ENCODE assay signal across 24 cellular contexts in the genomic region with DNA sequence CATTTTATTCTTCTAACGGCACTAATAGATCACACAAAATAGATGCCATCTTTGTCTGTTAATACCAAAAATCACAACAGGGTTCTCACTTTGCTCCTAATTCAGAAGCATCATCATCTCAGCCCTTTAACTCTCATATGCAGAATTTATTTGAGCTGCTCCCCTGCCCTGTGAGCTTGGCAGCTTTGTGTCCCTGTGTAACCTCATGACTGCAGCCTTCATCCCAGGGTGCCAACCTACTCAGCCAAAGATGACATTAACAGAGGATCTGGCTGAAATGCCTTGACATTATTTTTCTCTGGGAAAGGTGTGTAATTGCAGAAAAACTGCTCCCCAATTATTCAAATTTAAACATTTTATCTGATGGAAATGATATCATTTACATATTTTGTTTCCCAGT.
"Had no signal": no experiment of that assay in that cellular context is flagged by ENCODE, and none has a peak within 500 bp of the region (broad histone marks: within the 10 kb centered on the region; RNA-seq: fewer than 3 reads in every experiment).

No MANE protein-coding gene starts in this region.

- H3K27me3 ChIP-seq: esophagus squamous epithelium had no signal

- H3K4me1 ChIP-seq: esophagus squamous epithelium had no signal

- H3K4me3 ChIP-seq: esophagus squamous epithelium had no signal

- H3K27ac ChIP-seq: epithelial cell of prostate, esophagus squamous epithelium, WERI-Rb-1 had no signal

- H3K9me3 ChIP-seq: esophagus squamous epithelium had no signal

- ATAC-seq: activated CD4-positive, CD25-positive, alpha-beta regulatory T cell treated with anti-CD3 and anti-CD28 coated beads, Interleukin-2, amount 50 U/mL, for 24 hours; activated CD8-positive, alpha-beta T cell treated with anti-CD3 and anti-CD28 coated beads for 36 hours; activated T-cell treated with anti-CD3 and anti-CD28 coated beads, Interleukin-2, amount 50 U/mL, for 4 hours; activated T-helper 17 cell treated with anti-CD3 and anti-CD28 coated beads, Interleukin-2, amount 50 U/mL, for 72 hours; T-helper 17 cell had no signal

- DNase-seq: activated B cell treated with CpG ODN at 0.5 μM for 24 hours; activated CD4-positive, alpha-beta T cell treated with anti-CD3 and anti-CD28 coated beads for 48 hours; activated CD4-positive, alpha-beta T cell treated with anti-CD3 and anti-CD28 coated beads, Interleukin-2, amount 50 U/mL, for 1 hour; activated CD4-positive, alpha-beta T cell treated with anti-CD3 and anti-CD28 coated beads, Interleukin-2, amount 50 U/mL, for 48 hours; activated CD8-positive, alpha-beta memory T cell treated with anti-CD3 and anti-CD28 coated beads for 24 hours; activated CD8-positive, alpha-beta T cell treated with anti-CD3 and anti-CD28 coated beads for 36 hours; activated effector memory CD4-positive, alpha-beta T cell treated with Interleukin-2 at 50 U/mL for 16 hours; activated gamma-delta T cell treated with Interleukin-2 at 50 U/mL for 16 hours; activated naive CD4-positive, alpha-beta T cell treated with anti-CD3 and anti-CD28 coated beads, Interleukin-2, amount 50 U/mL, for 16 hours; activated naive CD4-positive, alpha-beta T cell treated with Interleukin-2 at 50 U/mL for 16 hours; activated T-cell treated with anti-CD3 and anti-CD28 coated beads, Interleukin-2, amount 50 U/mL, for 4 hours; amniotic stem cell; anterior cingulate cortex; effector CD8-positive, alpha-beta T cell; esophagus squamous epithelium; foreskin melanocyte; head of caudate nucleus; T-helper 1 cell; T-helper 17 cell; T1000; WERI-Rb-1 had no signal

- H3K36me3 ChIP-seq: esophagus squamous epithelium, WERI-Rb-1 had no signal
